In the genomic region with DNA sequence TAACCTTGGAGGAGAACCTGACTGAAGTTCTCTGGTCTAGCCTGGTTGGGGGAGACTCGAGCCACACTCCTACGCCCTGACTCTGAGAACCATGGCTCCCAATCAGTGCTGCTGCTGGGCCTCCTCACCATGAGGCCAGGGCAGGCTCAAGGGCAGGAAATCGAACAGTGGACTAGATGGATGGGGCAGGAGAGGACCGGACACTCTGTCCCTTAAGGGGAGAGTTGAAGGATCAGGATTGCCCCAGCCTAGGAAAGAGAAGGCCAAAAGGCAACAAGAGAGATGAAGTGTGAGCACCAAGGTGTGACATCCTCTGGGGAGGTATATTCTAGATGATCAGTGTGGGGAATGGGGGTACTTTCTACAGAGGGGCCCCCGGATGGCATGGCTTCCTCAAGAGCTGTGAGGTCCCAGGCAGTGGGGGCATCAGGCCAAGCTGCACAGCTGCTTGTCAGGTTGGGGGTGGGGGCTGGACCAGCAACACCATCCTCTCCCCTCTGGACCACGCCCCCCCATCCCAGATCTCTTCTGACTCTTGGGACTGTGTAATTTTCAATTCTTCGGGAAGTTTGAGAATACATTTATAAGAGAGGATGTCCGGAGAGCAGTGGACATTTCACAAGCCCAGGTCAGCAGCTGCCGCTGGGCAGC, we compare ENCODE assay signal across 11 cellular contexts. TPM values are rescaled to one million over a fixed set of nuclear protein-coding genes. Genes with fewer than 3 reads are reported as not detected.
DNase-seq lines count a peak whose midpoint lies in the region; ATAC-seq, FAIRE-seq and TF ChIP-seq lines count a peak whose summit lies in the region.
"Had no signal": no experiment of that assay in that cellular context is flagged by ENCODE, and none has a peak within 500 bp of the region (broad histone marks: within the 10 kb centered on the region; RNA-seq: fewer than 3 reads in every experiment).

No MANE protein-coding gene starts in this region.

- peak; percentile 83 for TF ChIP-seq POLR2A in GM12891 (IDR thresholded peaks at IDR 0.05; ENCODE audit: low read depth, low read length)

- peaks cover 2% of the 10 kb centered on the region for H3K9me3 Mint-ChIP-seq in activated CD4-positive, alpha-beta T cell treated with anti-CD3 and anti-CD28 coated beads for 36 hours (ENCODE audit: low read depth)
- peaks cover 5% of the 10 kb centered on the region for H3K9me3 Mint-ChIP-seq in memory B cell

- FAIRE-seq in GM12891 (lab: Jason Lieb, UNC) = no peak

- H3K4me3 Mint-ChIP-seq in activated CD4-positive, alpha-beta T cell treated with anti-CD3 and anti-CD28 coated beads for 36 hours = no peak overlapping the region
- no peak overlapping the region for H3K4me3 Mint-ChIP-seq in memory B cell

- CTCF ChIA-PET in activated CD4-positive, alpha-beta T cell treated with anti-CD3 and anti-CD28 coated beads for 36 hours (lab: Charles Lee) = interaction anchor here (0.7 to 6.7 kb wide), 6 partner anchors 9 to 176 kb away, joined by 3 to 56 read pairs (median 3); no protein-coding TSS in a partner anchor

- peaks cover 2% of the 10 kb centered on the region for H3K4me1 Mint-ChIP-seq in activated CD4-positive, alpha-beta T cell treated with anti-CD3 and anti-CD28 coated beads for 36 hours
- peaks cover 16% of the 10 kb centered on the region for H3K4me1 Mint-ChIP-seq in memory B cell

- H3K27ac Mint-ChIP-seq in activated CD4-positive, alpha-beta T cell treated with anti-CD3 and anti-CD28 coated beads for 36 hours = no peak overlapping the region
- peak overlapping the region; percentile 45 for H3K27ac Mint-ChIP-seq in memory B cell
- H3K27ac Mint-ChIP-seq: activated T-helper 2 cell treated with anti-CD3 and anti-CD28 coated beads, Interferon-gamma antibody, Interleukin-2, Interleukin-4, amounts not matched to agents 10 μg/mL and 5 μg/mL and 100 μg/mL, durations not matched to agents 14 hours and 24 hours and 36 hours had no signal

- no peak for DNase-seq in activated CD4-positive, alpha-beta T cell treated with anti-CD3 and anti-CD28 coated beads for 36 hours
- DNase-seq in activated CD4-positive, alpha-beta T cell treated with anti-CD3 and anti-CD28 coated beads for 48 hours = no peak
- DNase-seq in GM12891 (ENCODE audit: insufficient read length, low spot score) (no peak), memory B cell (ENCODE audit: low spot score in 2 of 2) (no peak), A172 (ENCODE audit: low spot score) (no peak), dedifferentiated amniotic fluid mesenchymal stem cell (ENCODE audit: extremely low spot score) (no peak), H4 (ENCODE audit: low spot score) (no peak)
- DNase-seq: NCI-H1694 had no signal

- intact Hi-C loops in activated CD4-positive, alpha-beta T cell treated with anti-CD3 and anti-CD28 coated beads for 36 hours (cut with DNase I, micrococcal nuclease) = loop anchor here (1.0 to 2.0 kb wide), 2 partner anchors 177 to 339 kb away; no protein-coding TSS in a partner anchor

- H3K27me3 Mint-ChIP-seq in activated CD4-positive, alpha-beta T cell treated with anti-CD3 and anti-CD28 coated beads for 36 hours = no peaks in the 10 kb centered on the region
- no peaks in the 10 kb centered on the region for H3K27me3 Mint-ChIP-seq in memory B cell

- peaks cover 19% of the 10 kb centered on the region for H3K36me3 Mint-ChIP-seq in activated CD4-positive, alpha-beta T cell treated with anti-CD3 and anti-CD28 coated beads for 36 hours (ENCODE audit: low read depth)
- peaks cover 21% of the 10 kb centered on the region for H3K36me3 Mint-ChIP-seq in memory B cell

- ATAC-seq in activated CD4-positive, alpha-beta T cell treated with anti-CD3 and anti-CD28 coated beads for 36 hours = peak; percentile 34
- ATAC-seq in HG03139 (IDR thresholded peaks at IDR 0.05; ENCODE audit: unreplicated experiment) = peak; percentile 17
- ATAC-seq in memory B cell (ENCODE audit: low read depth) = no peak

- POLR2A ChIA-PET in activated CD4-positive, alpha-beta T cell treated with anti-CD3 and anti-CD28 coated beads for 36 hours (lab: Charles Lee) = no interaction called here

TF ChIP-seq in GM12891, 5 proteins besides CTCF, POLR2A, EP300 and RAD21:
- peak; percentile 37; the same call in 1 of the 2 replicates for TF ChIP-seq POU2F2 (IDR thresholded peaks at IDR 0.05; ENCODE audit: low read depth, low read length)
- no peak for TF ChIP-seq PAX5 (IDR thresholded peaks at IDR 0.05; ENCODE audit: insufficient read depth, low read length, severe bottlenecking)
- TF ChIP-seq TAF1 (IDR thresholded peaks at IDR 0.05; ENCODE audit: low read depth, low read length) = no peak
- TF ChIP-seq POLR2AphosphoS5 (IDR thresholded peaks at IDR 0.05; ENCODE audit: low read depth, low read length) = peak; percentile 91
- no peak for TF ChIP-seq SPI1 (IDR thresholded peaks at IDR 0.05; ENCODE audit: low read depth, low read length)

RNA-seq across cellular contexts. Expression of a gene that starts 34.0 kb away (rescaled TPM):
- 100 to 1,000 TPM; 162 to 169 TPM for total RNA-seq in activated CD4-positive, alpha-beta T cell treated with anti-CD3 and anti-CD28 coated beads for 36 hours
- 263 TPM for polyA plus RNA-seq in GM12891 (2012; ENCODE audit: low read depth, missing spikeins)
- total RNA-seq in A172 (2014; rRNA removed; shearing (Covaris generic)) = 10.1 and 11.4 TPM in 2 replicates
- 38.8 and 39.6 TPM in 2 replicates for total RNA-seq in H4 (2014; rRNA removed; shearing (Covaris generic))

RNA-seq across cellular contexts. Expression of a gene that starts 47.9 kb away (rescaled TPM):
- not detected for total RNA-seq in activated CD4-positive, alpha-beta T cell treated with anti-CD3 and anti-CD28 coated beads for 36 hours
- 0.04 TPM for polyA plus RNA-seq in GM12891 (2012; ENCODE audit: low read depth, missing spikeins)
- total RNA-seq in A172 (2014; rRNA removed; shearing (Covaris generic)) = 0.05 TPM in 1 of 2 replicates, not detected in the other
- total RNA-seq in H4 (2014; rRNA removed; shearing (Covaris generic)) = 0.10 TPM in 1 of 2 replicates, not detected in the other
- total RNA-seq: A673; activated T-helper 2 cell treated with anti-CD3 and anti-CD28 coated beads, Interferon-gamma antibody, Interleukin-2, Interleukin-4, amounts not matched to agents 10 μg/mL and 5 μg/mL and 100 μg/mL, durations not matched to agents 14 hours and 24 hours and 36 hours had no signal
